Comparison of ENCODE assay signal across 1 cellular context in the genomic region with DNA sequence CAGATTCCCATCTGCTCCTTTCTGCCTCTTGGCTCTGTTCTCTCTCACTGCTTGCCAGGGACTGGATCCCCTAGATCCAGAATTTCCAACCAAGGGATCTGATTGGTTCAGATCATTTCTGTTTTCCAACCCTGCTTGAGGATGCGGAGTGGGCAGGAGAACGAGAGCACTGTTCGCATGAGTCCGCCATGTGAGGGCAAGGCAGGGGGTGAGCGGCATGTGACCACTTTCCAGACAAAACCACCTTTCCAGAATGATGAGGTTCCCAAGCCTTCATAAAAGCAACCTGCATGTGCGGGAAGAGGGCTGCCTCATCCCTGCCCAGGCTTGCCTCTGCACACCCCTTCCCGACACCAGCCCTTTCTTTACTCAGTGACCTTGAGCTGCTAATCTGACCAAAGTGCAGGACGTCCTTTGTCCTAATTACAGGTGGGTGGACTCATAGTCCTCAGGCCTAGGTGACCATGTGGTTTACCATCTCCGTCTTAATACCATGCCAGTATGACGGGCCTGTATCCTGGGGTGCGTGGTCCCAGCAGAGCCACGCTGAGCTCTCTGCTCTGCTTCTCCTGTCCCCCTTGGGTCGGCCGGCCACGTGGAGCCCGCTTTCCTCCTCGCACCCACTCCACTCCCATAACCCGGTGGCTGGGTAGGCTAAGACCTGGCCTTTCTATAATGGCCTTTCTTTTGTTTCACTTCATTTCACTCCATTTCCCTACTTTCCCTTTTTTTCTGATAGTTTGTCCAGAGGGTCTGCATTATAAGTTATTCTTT.
TF ChIP-seq lines count a peak whose summit lies in the region.

No MANE protein-coding gene starts in this region.

TF ChIP-seq in A549, 52 proteins besides CTCF, POLR2A, EP300 and RAD21:
- no peak for TF ChIP-seq KDM5A (IDR thresholded peaks at IDR 0.05)
- no peak for TF ChIP-seq HOXB13 (CRISPR knock-in tag; IDR thresholded peaks at IDR 0.05; ENCODE audit: low read depth)
- TF ChIP-seq RFX5 (IDR thresholded peaks at IDR 0.05) = no peak
- no peak for TF ChIP-seq MYC (IDR thresholded peaks at IDR 0.05; ENCODE audit: borderline replicate concordance, low read length)
- TF ChIP-seq NR3C1 (IDR thresholded peaks at IDR 0.05) = no peak
- no peak for TF ChIP-seq HOXB5 (CRISPR knock-in tag; IDR thresholded peaks at IDR 0.05)
- no peak for TF ChIP-seq MAFK (IDR thresholded peaks at IDR 0.05; ENCODE audit: partially characterized antibody)
- TF ChIP-seq ZFP36 (IDR thresholded peaks at IDR 0.05; ENCODE audit: borderline replicate concordance, partially characterized antibody) = no peak
